11 cellular contexts compared by ENCODE assay signal in the genomic region with DNA sequence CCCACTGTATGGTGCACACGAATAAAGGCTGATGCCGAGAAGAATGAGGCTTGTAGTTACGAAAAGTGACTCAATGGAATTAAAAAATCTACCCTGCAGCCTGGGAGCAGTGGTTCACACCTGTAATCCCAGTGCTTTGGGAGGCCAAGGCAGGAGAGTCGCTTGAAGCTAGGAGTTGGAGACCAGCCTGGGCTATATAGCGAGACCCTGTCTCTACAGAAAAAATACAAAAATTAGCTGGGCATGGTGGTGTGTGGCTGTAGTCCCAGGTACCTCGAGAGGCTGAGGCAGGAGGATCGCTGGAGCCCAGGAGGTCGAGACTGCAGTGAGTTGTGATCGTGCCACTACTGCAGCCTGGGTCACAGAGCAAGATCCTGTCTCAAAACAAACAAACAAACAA. TPM values are rescaled to one million over a fixed set of nuclear protein-coding genes. Genes with fewer than 3 reads are reported as not detected.
"Had no signal": no experiment of that assay in that cellular context is flagged by ENCODE, and none has a peak within 500 bp of the region (broad histone marks: within the 10 kb centered on the region; RNA-seq: fewer than 3 reads in every experiment).

No MANE protein-coding gene starts in this region.

- H3K4me3 Mint-ChIP-seq: GM23338, H9, HFFc6 had no signal

- H3K4me3 ChIP-seq: GM23248, GM23338, HAP-1 had no signal

- ATAC-seq: GM23338, HCT116 had no signal

- H3K9me3 Mint-ChIP-seq: GM23338, HFFc6 had no signal

- DNase-seq: GM23248, GOT3, H7, H9, HCEC 1CT, HFFc6 had no signal

- H3K27ac Mint-ChIP-seq: GM23338, H9, HFFc6 had no signal

RNA-seq across cellular contexts. Expression of gene OPN1LW, which starts 11.7 kb away (rescaled TPM):
- total RNA-seq: GM23248, GM23338, H1, H4, H7, H9, HFFc6 had no signal

RNA-seq across cellular contexts. Expression of gene OPN1MW, which starts 50.0 kb away (rescaled TPM):
- total RNA-seq: GM23248, GM23338, H1, H4, H7, H9, HFFc6 had no signal
